Comparison of ENCODE assay signal across 9 cellular contexts in genomic region chr4:108165601-108166000, GRCh38. TPM values are rescaled to one million over a fixed set of nuclear protein-coding genes. Genes with fewer than 3 reads are reported as not detected.
DNase-seq lines count a peak whose midpoint lies in the region; ATAC-seq and TF ChIP-seq lines count a peak whose summit lies in the region.
"Had no signal": no experiment of that assay in that cellular context is flagged by ENCODE, and none has a peak within 500 bp of the region (broad histone marks: within the 10 kb centered on the region; RNA-seq: fewer than 3 reads in every experiment).

No MANE protein-coding gene starts in this region.

- H3K27ac ChIP-seq in CD4-positive, alpha-beta T cell (ENCODE audit: low read depth, low read length), result peak overlapping the region; percentile 80

- intact Hi-C loops in CD4-positive, alpha-beta T cell (cut with DNase I, micrococcal nuclease), result loop anchor here (2.0 to 10.0 kb wide), 5 partner anchors 15 to 347 kb away; no protein-coding TSS in a partner anchor

- 0 out of 2 replicates have a peak, but pooled peaks cover 2% of the 10 kb centered on the region for H3F3A ChIP-seq in Loucy (ENCODE audit: low read depth)

- peaks cover 27% of the 10 kb centered on the region for H3K36me3 ChIP-seq in Loucy (ENCODE audit: insufficient read depth, low read length)
- H3K36me3 ChIP-seq: prostate gland had no signal

- no peaks in the 10 kb centered on the region for H3K9me3 Mint-ChIP-seq in CD4-positive, alpha-beta T cell
- no peaks in the 10 kb centered on the region for H3K9me3 Mint-ChIP-seq in activated naive CD8-positive, alpha-beta T cell (ENCODE audit: low read depth)
- peaks cover 0 to 3% (median 0%) of the 10 kb centered on the region in 9 donors for H3K9me3 Mint-ChIP-seq in naive thymus-derived CD8-positive, alpha-beta T cell

- POLR2A ChIA-PET in CD4-positive, alpha-beta T cell (lab: Charles Lee), result interaction anchor here (0.9 to 15.5 kb wide), 12 partner anchors 8 to 455 kb away, joined by 3 to 229 read pairs (median 10); partner anchors contain the start of gene RPL34
- POLR2A ChIA-PET in naive thymus-derived CD8-positive, alpha-beta T cell (lab: Charles Lee), result interaction anchor here (0.6 to 11.3 kb wide), 7 partner anchors 6 to 337 kb away, joined by 3 to 206 read pairs (median 22); no protein-coding TSS in a partner anchor

- peaks cover 11% of the 10 kb centered on the region for H3K27me3 ChIP-seq in CD4-positive, alpha-beta T cell (ENCODE audit: control insufficient read depth, insufficient read depth, low read length)
- no peaks in the 10 kb centered on the region for H3K27me3 ChIP-seq in Loucy (ENCODE audit: insufficient read depth, low read length, poor library complexity, severe bottlenecking)

- peak in 2 of 10 experiments; percentile 8 to 19 for DNase-seq in CD4-positive, alpha-beta T cell
- DNase-seq in naive thymus-derived CD8-positive, alpha-beta T cell, result peak in 2 of 10 donors; percentile 15 to 44
- no peak for DNase-seq in left lobe of liver (ENCODE audit: low spot score)
- DNase-seq in NCI-H510A treated with DMSO at 0.1 percent for 48 hours (lab: John Stamatoyannopoulos, UW), result no peak

- H2AFZ ChIP-seq in Loucy (ENCODE audit: low read length), result no peak overlapping the region

- H3K4me3 Mint-ChIP-seq in CD4-positive, alpha-beta T cell, result peak overlapping the region; percentile 99
- H3K4me3 Mint-ChIP-seq in activated naive CD8-positive, alpha-beta T cell, result peak overlapping the region; percentile 90
- H3K4me3 Mint-ChIP-seq in naive thymus-derived CD8-positive, alpha-beta T cell, result peak overlapping the region; percentile 92 to 100 (median 96)

- H3K27ac Mint-ChIP-seq in CD4-positive, alpha-beta T cell, result peak overlapping the region; percentile 88
- H3K27ac Mint-ChIP-seq in activated naive CD8-positive, alpha-beta T cell, result peak overlapping the region; percentile 90
- peak overlapping the region; percentile 80 to 98 (median 93) for H3K27ac Mint-ChIP-seq in naive thymus-derived CD8-positive, alpha-beta T cell

- peaks cover 99% of the 10 kb centered on the region for H3K79me2 ChIP-seq in Loucy (ENCODE audit: insufficient read depth, low read length)

- H3K4me1 ChIP-seq in Loucy (ENCODE audit: insufficient read depth, low read length, poor library complexity, severe bottlenecking), result peaks cover 65% of the 10 kb centered on the region
- H3K4me1 ChIP-seq: prostate gland had no signal

- TF ChIP-seq CTCF in CD4-positive, alpha-beta T cell (IDR thresholded peaks at IDR 0.05), result no peak
- no peak for TF ChIP-seq CTCF in Loucy (conservative IDR thresholded peaks at IDR 0.05; ENCODE audit: low read length)

- H3K4me3 ChIP-seq in Loucy (ENCODE audit: low read length, poor library complexity, severe bottlenecking), result peak overlapping the region; percentile 96

- ATAC-seq in CD4-positive, alpha-beta T cell (ENCODE audit: poor library complexity), result peak; percentile 6
- ATAC-seq in naive thymus-derived CD8-positive, alpha-beta T cell, result peak in 1 of 2 donors; percentile 15
- ATAC-seq in left lobe of liver, result no peak
- no peak for ATAC-seq in GM19455 (IDR thresholded peaks at IDR 0.05; ENCODE audit: unreplicated experiment)
- ATAC-seq in HG02840 (IDR thresholded peaks at IDR 0.05; ENCODE audit: low FRiP score, unreplicated experiment), result no peak

- CTCF ChIA-PET in CD4-positive, alpha-beta T cell (lab: Charles Lee), result interaction anchor here (0.7 to 1.4 kb wide), 3 partner anchors 10 to 407 kb away, joined by 3 to 4 read pairs (median 4); no protein-coding TSS in a partner anchor

- H3K27me3 Mint-ChIP-seq in CD4-positive, alpha-beta T cell, result peaks cover 9% of the 10 kb centered on the region
- no peaks in the 10 kb centered on the region for H3K27me3 Mint-ChIP-seq in activated naive CD8-positive, alpha-beta T cell
- peaks cover 0 to 14% (median 0%) of the 10 kb centered on the region in 5 donors for H3K27me3 Mint-ChIP-seq in naive thymus-derived CD8-positive, alpha-beta T cell

- H3K4me2 ChIP-seq in Loucy (ENCODE audit: low read depth, low read length, poor library complexity, severe bottlenecking), result peak overlapping the region; percentile 93

- H3K4me1 Mint-ChIP-seq in CD4-positive, alpha-beta T cell (ENCODE audit: low read depth), result peaks cover 43% of the 10 kb centered on the region
- peaks cover 46% of the 10 kb centered on the region for H3K4me1 Mint-ChIP-seq in activated naive CD8-positive, alpha-beta T cell (ENCODE audit: low read depth)
- H3K4me1 Mint-ChIP-seq in naive thymus-derived CD8-positive, alpha-beta T cell, result peaks cover 16 to 38% (median 26%) of the 10 kb centered on the region in 4 donors

- peak overlapping the region; percentile 92 for H3K9ac ChIP-seq in Loucy (ENCODE audit: low read depth, low read length, poor library complexity, severe bottlenecking)

- H3K36me3 Mint-ChIP-seq in CD4-positive, alpha-beta T cell (ENCODE audit: low read depth), result peaks cover 83% of the 10 kb centered on the region
- peaks cover 16% of the 10 kb centered on the region for H3K36me3 Mint-ChIP-seq in activated naive CD8-positive, alpha-beta T cell
- H3K36me3 Mint-ChIP-seq in naive thymus-derived CD8-positive, alpha-beta T cell, result peaks cover 51 to 54% (median 52%) of the 10 kb centered on the region in 3 donors

- H3K9me3 ChIP-seq in CD4-positive, alpha-beta T cell (ENCODE audit: control insufficient read depth, low read length), result no peaks in the 10 kb centered on the region
- H3K9me3 ChIP-seq in Loucy (ENCODE audit: insufficient read depth, low read depth, low read length), result no peaks in the 10 kb centered on the region
- H3K9me3 ChIP-seq: prostate gland had no signal

- peaks cover 58% of the 10 kb centered on the region for H4K20me1 ChIP-seq in Loucy (ENCODE audit: insufficient read depth, low read length, poor library complexity, severe bottlenecking)

- H3K9me2 ChIP-seq in Loucy (replicated peaks; ENCODE audit: low read depth, low read length), result no peaks in the 10 kb centered on the region

RNA-seq across cellular contexts. Expression of gene LEF1, which starts 3.1 kb away (rescaled TPM):
- total RNA-seq in CD4-positive, alpha-beta T cell, result 100 to 1,000 TPM; 409 to 438 TPM
- 100 to 1,000 TPM; 828 to 859 TPM for total RNA-seq in naive thymus-derived CD8-positive, alpha-beta T cell
- polyA plus RNA-seq in naive thymus-derived CD8-positive, alpha-beta T cell, result 100 to 1,000 TPM; 400 to 836 (median 554) TPM
- 0.73 TPM for total RNA-seq in left lobe of liver

Comparison
In these comparisons a context has a peak if more than half of its experiments do, and no peak if none do; other contexts are left out.
1. RNA of gene LEF1, which starts 3.1 kb away (total RNA-seq): 828 to 859 TPM in naive thymus-derived CD8-positive, alpha-beta T cell and 409 to 438 TPM in CD4-positive, alpha-beta T cell; 0.73 TPM in left lobe of liver (single experiment); every median in the first group is over 100 times any median in the second.
2. Peak in every context shown above with its lines, with median percentiles within 50 percentile points of each other: H3K27ac Mint-ChIP-seq and H3K4me3 Mint-ChIP-seq.